In the genomic region with DNA sequence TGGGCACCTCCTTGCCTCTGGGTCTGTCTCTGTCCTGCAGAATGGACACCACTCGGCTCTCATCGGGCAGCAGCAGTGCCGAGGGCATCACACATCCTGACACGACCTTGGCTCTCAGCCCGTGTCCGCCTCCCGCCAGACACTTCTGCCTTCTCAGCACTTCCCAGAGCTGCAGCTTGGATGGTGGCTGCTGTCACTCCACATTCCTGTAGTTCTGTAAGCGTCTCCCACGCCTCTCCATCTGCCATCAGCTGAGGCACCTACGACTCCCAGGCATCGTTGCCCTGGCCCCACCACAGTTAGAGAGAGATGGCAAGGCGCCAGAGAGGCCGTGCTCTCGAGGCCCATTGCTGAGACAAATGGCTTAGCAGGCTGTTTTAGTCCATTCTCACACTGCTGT, we compare ENCODE assay signal across 13 cellular contexts.
DNase-seq lines count a peak whose midpoint lies in the region; ATAC-seq, FAIRE-seq and TF ChIP-seq lines count a peak whose summit lies in the region.
"Had no signal": no experiment of that assay in that cellular context is flagged by ENCODE, and none has a peak within 500 bp of the region (broad histone marks: within the 10 kb centered on the region; RNA-seq: fewer than 3 reads in every experiment).

No MANE protein-coding gene starts in this region.

- H3K9me3 ChIP-seq in gastroesophageal sphincter, result no peaks in the 10 kb centered on the region
- no peaks in the 10 kb centered on the region for H3K9me3 ChIP-seq in Karpas-422 (ENCODE audit: low read length)
- H3K9me3 ChIP-seq: pancreas, upper lobe of left lung had no signal

- H3K27ac ChIP-seq in gastroesophageal sphincter, result peak overlapping the region in 3 of 4 donors; percentile 48 to 69 (median 62)
- H3K27ac ChIP-seq in Karpas-422 (ENCODE audit: low read length), result no peak overlapping the region
- H3K27ac ChIP-seq: pancreas had no signal

- no peak for FAIRE-seq in RCC 7860 (lab: Jason Lieb, UNC)
- FAIRE-seq: pancreas had no signal

- H3K27ac Mint-ChIP-seq in neural crest cell (ENCODE audit: unreplicated experiment), result peak overlapping the region; percentile 54

- WGBS in gastroesophageal sphincter (ENCODE audit: low coverage in 1 of 2), 2 donors, result 15% methylated on average over 3 of the region's 14 CpGs; no CpG with 5 or more reads in 1 of the 2 donors

- no peaks in the 10 kb centered on the region for H3K9me3 Mint-ChIP-seq in neural crest cell

- H3K4me3 ChIP-seq in gastroesophageal sphincter, result no peak overlapping the region
- no peak overlapping the region for H3K4me3 ChIP-seq in Karpas-422 (ENCODE audit: low read length)
- H3K4me3 ChIP-seq: pancreas, upper lobe of left lung had no signal

- H3K9me2 ChIP-seq in Karpas-422 (replicated peaks; ENCODE audit: insufficient read depth, low read length), result no peaks in the 10 kb centered on the region

- no peak overlapping the region for H2AFZ ChIP-seq in Karpas-422 (ENCODE audit: low read length)

- H3K4me2 ChIP-seq in Karpas-422 (ENCODE audit: low read depth, low read length, poor library complexity, severe bottlenecking), result no peak overlapping the region

- H3K9ac ChIP-seq in Karpas-422 (ENCODE audit: low read length), result no peak overlapping the region

- ATAC-seq in gastroesophageal sphincter (no peak), HG03095 (IDR thresholded peaks at IDR 0.05; ENCODE audit: unreplicated experiment) (no peak)

- peaks cover 13% of the 10 kb centered on the region for H3K4me1 Mint-ChIP-seq in neural crest cell

- H3K4me3 Mint-ChIP-seq in neural crest cell, result no peak overlapping the region

- no peaks in the 10 kb centered on the region for H3K27me3 Mint-ChIP-seq in neural crest cell (ENCODE audit: low read depth)

- peaks cover 0 to 60% (median 21%) of the 10 kb centered on the region in 3 donors for H3K4me1 ChIP-seq in gastroesophageal sphincter
- H3K4me1 ChIP-seq in Karpas-422 (ENCODE audit: low read length), result peaks cover 8% of the 10 kb centered on the region
- H3K4me1 ChIP-seq: pancreas had no signal

- DNase-seq in DMS 273 (lab: John Stamatoyannopoulos, UW; ENCODE audit: unreplicated experiment) (peak; percentile 77), RCC 7860 (ENCODE audit: low spot score) (peak; percentile 34), neural crest cell (ENCODE audit: low read depth, low spot score) (no peak), Karpas-422 (no peak), DMS53 (lab: John Stamatoyannopoulos, UW) (no peak), cortex of kidney (lab: John Stamatoyannopoulos, UW) (no peak)
- DNase-seq: COR-L47; effector CD8-positive, alpha-beta T cell; NCI-H2227 treated with DMSO at 0.1 percent for 48 hours had no signal

- H3K36me3 Mint-ChIP-seq in neural crest cell (ENCODE audit: low read depth), result peaks cover 6% of the 10 kb centered on the region

- TF ChIP-seq POLR2A in gastroesophageal sphincter (IDR thresholded peaks at IDR 0.05), result no peak

- peaks cover 15% of the 10 kb centered on the region for H3K79me2 ChIP-seq in Karpas-422 (ENCODE audit: low read length)

- TF ChIP-seq EP300 in gastroesophageal sphincter (IDR thresholded peaks at IDR 0.05), result no peak

- H4K20me1 ChIP-seq in Karpas-422 (ENCODE audit: insufficient read depth, low read depth, low read length), result no peaks in the 10 kb centered on the region

- no peaks in the 10 kb centered on the region for H3K27me3 ChIP-seq in gastroesophageal sphincter
- no peaks in the 10 kb centered on the region for H3K27me3 ChIP-seq in Karpas-422 (ENCODE audit: low read length)
- H3K27me3 ChIP-seq: pancreas, upper lobe of left lung had no signal

- TF ChIP-seq CTCF in gastroesophageal sphincter (IDR thresholded peaks at IDR 0.05), result no peak
- no peak for TF ChIP-seq CTCF in neural crest cell (conservative IDR thresholded peaks at IDR 0.05)

- H3K36me3 ChIP-seq in gastroesophageal sphincter, result peaks cover 0 to 10% of the 10 kb centered on the region in 2 donors
- no peaks in the 10 kb centered on the region for H3K36me3 ChIP-seq in Karpas-422 (ENCODE audit: insufficient read depth, low read length)
- H3K36me3 ChIP-seq: pancreas, upper lobe of left lung had no signal

Comparison
In these comparisons a context has a peak if more than half of its experiments do, and no peak if none do; other contexts are left out.
1. DNase-seq: peak in DMS 273 (single experiment) and RCC 7860 (single experiment); none in neural crest cell (single experiment), Karpas-422 (single experiment), DMS53 (single experiment) and cortex of kidney (single experiment).